Comparison of ENCODE assay signal across 16 cellular contexts in the genomic region with DNA sequence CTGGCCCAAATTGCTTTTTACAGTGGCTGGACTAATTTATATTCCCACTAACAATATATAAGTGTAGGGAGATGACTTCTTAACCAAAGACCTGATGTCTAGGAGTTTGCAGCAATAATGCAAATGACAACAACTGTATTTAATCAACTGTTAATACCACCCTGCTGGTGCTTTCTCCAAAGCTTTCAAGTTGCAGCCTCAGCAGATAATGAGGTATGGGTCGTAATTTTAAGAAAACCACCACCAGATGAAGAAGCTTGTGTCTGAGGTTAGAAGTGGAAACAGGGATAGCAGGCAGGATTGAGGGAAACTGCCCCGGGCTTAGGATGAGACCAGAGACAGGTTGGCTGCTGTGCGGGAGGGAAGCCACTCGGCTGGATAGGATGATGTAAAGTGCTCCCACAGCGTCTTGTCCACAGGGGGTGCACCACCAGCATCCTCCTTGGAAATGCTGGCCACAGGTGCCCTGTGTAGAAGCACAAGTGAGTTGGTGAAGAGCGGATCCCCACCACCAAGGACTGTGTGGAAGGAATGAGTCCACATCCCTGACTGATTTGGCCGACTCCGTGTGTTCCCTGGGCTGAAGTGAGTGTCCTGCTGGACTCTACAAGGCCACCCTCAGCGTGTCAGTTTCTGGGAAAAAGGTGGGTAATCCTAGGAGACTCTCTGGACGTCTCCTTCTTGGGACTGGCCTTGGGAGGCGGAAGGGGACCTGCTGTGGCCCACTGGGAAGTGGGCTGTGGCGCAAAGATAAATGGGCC.
DNase-seq lines count a peak whose midpoint lies in the region; ATAC-seq and TF ChIP-seq lines count a peak whose summit lies in the region.
"Had no signal": no experiment of that assay in that cellular context is flagged by ENCODE, and none has a peak within 500 bp of the region (broad histone marks: within the 10 kb centered on the region; RNA-seq: fewer than 3 reads in every experiment).

No MANE protein-coding gene starts in this region.

- H3K36me3 ChIP-seq in SK-N-MC (ENCODE audit: insufficient read depth, low read length): no peaks in the 10 kb centered on the region

- peaks cover 9% of the 10 kb centered on the region for H3K4me1 Mint-ChIP-seq in activated CD4-positive, alpha-beta T cell treated with anti-CD3 and anti-CD28 coated beads, Interleukin-2, amount 10 ng/mL, durations not matched to agents 7 days and 5 days
- H3K4me1 Mint-ChIP-seq in memory B cell (peaks cover under 1% of the 10 kb centered on the region), osteocyte (ENCODE audit: unreplicated experiment) (peaks cover 26% of the 10 kb centered on the region)

- no peak overlapping the region for H3K4me3 ChIP-seq in SK-N-MC

- CTCF ChIA-PET in activated CD4-positive, alpha-beta T cell treated with anti-CD3 and anti-CD28 coated beads, Interleukin-2, amount 10 ng/mL, durations not matched to agents 7 days and 5 days (lab: Charles Lee): interaction anchor here (1.1 to 2.0 kb wide), 4 partner anchors 9 to 30 kb away, joined by 4 to 8 read pairs (median 6); no protein-coding TSS in a partner anchor

- no peaks in the 10 kb centered on the region for H3K9me3 Mint-ChIP-seq in activated CD4-positive, alpha-beta T cell treated with anti-CD3 and anti-CD28 coated beads, Interleukin-2, amount 10 ng/mL, durations not matched to agents 7 days and 5 days
- H3K9me3 Mint-ChIP-seq in memory B cell (peaks cover 3% of the 10 kb centered on the region), osteocyte (ENCODE audit: unreplicated experiment) (no peaks in the 10 kb centered on the region)

- TF ChIP-seq CTCF in osteocyte (IDR thresholded peaks at IDR 0.05): no peak

- intact Hi-C loops in cardiac septum (cut with DNase I): loop anchor here (5.0 kb wide), 1 partner anchor 234 kb away; no protein-coding TSS in a partner anchor

- no peak for DNase-seq in activated CD4-positive, alpha-beta T cell treated with anti-CD3 and anti-CD28 coated beads, Interleukin-2, amount 10 ng/mL, durations not matched to agents 7 days and 5 days
- DNase-seq in activated CD4-positive, alpha-beta T cell treated with anti-CD3 and anti-CD28 coated beads for 48 hours: no peak
- DNase-seq in SK-N-MC (ENCODE audit: low read depth, low spot score) (peak; percentile 80), memory B cell (ENCODE audit: low spot score in 2 of 2) (no peak), osteocyte (ENCODE audit: extremely low spot score, unreplicated experiment) (no peak), GM19238 (ENCODE audit: insufficient read length, low spot score) (no peak), cardiac septum (ENCODE audit: low spot score) (no peak), NCI-H1417 treated with DMSO at 0.1 percent for 48 hours (lab: John Stamatoyannopoulos, UW) (no peak)
- DNase-seq: activated T-cell treated with anti-CD3 and anti-CD28 coated beads for 4 hours; C1 segment of cervical spinal cord; effector CD8-positive, alpha-beta T cell; Kasumi-1; NCI-H1417; NCI-H2171 treated with DMSO at 0.1 percent for 48 hours; NCI-H82; T1000 had no signal

- peak overlapping the region; percentile 26 for H3K4me3 Mint-ChIP-seq in activated CD4-positive, alpha-beta T cell treated with anti-CD3 and anti-CD28 coated beads, Interleukin-2, amount 10 ng/mL, durations not matched to agents 7 days and 5 days
- peak overlapping the region; percentile 35 for H3K4me3 Mint-ChIP-seq in memory B cell
- H3K4me3 Mint-ChIP-seq in osteocyte (ENCODE audit: unreplicated experiment): peak overlapping the region; percentile 44

- H3K27me3 Mint-ChIP-seq in activated CD4-positive, alpha-beta T cell treated with anti-CD3 and anti-CD28 coated beads, Interleukin-2, amount 10 ng/mL, durations not matched to agents 7 days and 5 days: peaks cover 18% of the 10 kb centered on the region
- H3K27me3 Mint-ChIP-seq in memory B cell (peaks cover 19% of the 10 kb centered on the region), osteocyte (ENCODE audit: unreplicated experiment) (peaks cover 11% of the 10 kb centered on the region)

- H3K9me3 ChIP-seq in SK-N-MC (ENCODE audit: low read depth, low read length): no peaks in the 10 kb centered on the region

- peak overlapping the region; percentile 42; the same call in 1 of the 2 replicates for H3K27ac ChIP-seq in SK-N-MC

- no peaks in the 10 kb centered on the region for H3K36me3 Mint-ChIP-seq in activated CD4-positive, alpha-beta T cell treated with anti-CD3 and anti-CD28 coated beads, Interleukin-2, amount 10 ng/mL, durations not matched to agents 7 days and 5 days (ENCODE audit: low read depth)
- H3K36me3 Mint-ChIP-seq in memory B cell (no peaks in the 10 kb centered on the region), osteocyte (ENCODE audit: unreplicated experiment) (no peaks in the 10 kb centered on the region)

- no peak overlapping the region for H3K9ac ChIP-seq in SK-N-MC (ENCODE audit: insufficient read length)

- no peak for ATAC-seq in memory B cell (ENCODE audit: low read depth)

- no peak overlapping the region for H3K27ac Mint-ChIP-seq in activated CD4-positive, alpha-beta T cell treated with anti-CD3 and anti-CD28 coated beads, Interleukin-2, amount 10 ng/mL, durations not matched to agents 7 days and 5 days
- H3K27ac Mint-ChIP-seq in memory B cell: no peak overlapping the region
- H3K27ac Mint-ChIP-seq in osteocyte (ENCODE audit: unreplicated experiment): no peak overlapping the region

- POLR2A ChIA-PET in activated CD4-positive, alpha-beta T cell treated with anti-CD3 and anti-CD28 coated beads, Interleukin-2, amount 10 ng/mL, durations not matched to agents 7 days and 5 days (lab: Charles Lee): no interaction called here
